Comparison of ENCODE assay signal across 10 cellular contexts in the genomic region with DNA sequence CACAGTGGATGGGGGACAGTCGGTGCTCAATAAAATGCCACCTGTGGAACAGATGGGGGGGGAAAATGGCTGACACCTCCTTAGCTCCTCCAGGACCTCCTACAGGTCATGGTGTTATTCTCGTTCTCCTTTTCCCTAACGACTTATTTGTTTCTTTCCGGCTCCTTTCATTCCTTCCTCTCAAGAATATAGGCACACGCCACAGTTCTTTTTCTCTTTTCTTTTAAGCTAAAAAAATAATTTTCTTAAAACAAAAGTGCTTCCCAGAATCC. TPM values are rescaled to one million over a fixed set of nuclear protein-coding genes. Genes with fewer than 3 reads are reported as not detected.
DNase-seq lines count a peak whose midpoint lies in the region; ATAC-seq and TF ChIP-seq lines count a peak whose summit lies in the region.
"Had no signal": no experiment of that assay in that cellular context is flagged by ENCODE, and none has a peak within 500 bp of the region (broad histone marks: within the 10 kb centered on the region; RNA-seq: fewer than 3 reads in every experiment).

No MANE protein-coding gene starts in this region.

- H3K27ac Mint-ChIP-seq in T-helper 1 cell treated with Interleukin-12 subunit alpha and Interleukin-12 subunit beta and Interleukin-4 antibody, amounts not matched to agents 30 μg/mL and 1 μg/mL, for 36 hours: peak overlapping the region; percentile 90
- peak overlapping the region; percentile 99 for H3K27ac Mint-ChIP-seq in T-helper 17 cell
- peak overlapping the region; percentile 90 for H3K27ac Mint-ChIP-seq in stimulated activated effector memory CD8-positive, alpha-beta T cell treated with anti-CD3 and anti-CD28 coated beads, Interleukin-12 subunit alpha, Interleukin-12 subunit beta, amount 100 ng/mL, for 72 hours

- H3K27me3 Mint-ChIP-seq in T-helper 1 cell treated with Interleukin-12 subunit alpha and Interleukin-12 subunit beta and Interleukin-4 antibody, amounts not matched to agents 30 μg/mL and 1 μg/mL, for 36 hours (ENCODE audit: low read depth): no peaks in the 10 kb centered on the region
- no peaks in the 10 kb centered on the region for H3K27me3 Mint-ChIP-seq in T-helper 17 cell

- TF ChIP-seq EP300 in gastroesophageal sphincter (IDR thresholded peaks at IDR 0.05): no peak

- H3K27me3 ChIP-seq in gastroesophageal sphincter: no peaks in the 10 kb centered on the region
- H3K27me3 ChIP-seq in uterus: no peaks in the 10 kb centered on the region

- peaks cover 10% of the 10 kb centered on the region for H3K36me3 Mint-ChIP-seq in T-helper 1 cell treated with Interleukin-12 subunit alpha and Interleukin-12 subunit beta and Interleukin-4 antibody, amounts not matched to agents 30 μg/mL and 1 μg/mL, for 36 hours (ENCODE audit: low read depth)
- no peaks in the 10 kb centered on the region for H3K36me3 Mint-ChIP-seq in T-helper 17 cell (ENCODE audit: low read depth)
- peaks cover 6% of the 10 kb centered on the region for H3K36me3 Mint-ChIP-seq in stimulated activated effector memory CD8-positive, alpha-beta T cell treated with anti-CD3 and anti-CD28 coated beads, Interleukin-12 subunit alpha, Interleukin-12 subunit beta, amount 100 ng/mL, for 72 hours

- H3K4me1 ChIP-seq in gastroesophageal sphincter (peaks cover 0 to 30% (median 14%) of the 10 kb centered on the region in 3 donors), uterus (peaks cover 3 to 6% of the 10 kb centered on the region in 2 donors)

- intact Hi-C loops in uterus (cut with DNase I; ENCODE audit: low total_unique reads): no loop called here

- H3K4me1 Mint-ChIP-seq in T-helper 1 cell treated with Interleukin-12 subunit alpha and Interleukin-12 subunit beta and Interleukin-4 antibody, amounts not matched to agents 30 μg/mL and 1 μg/mL, for 36 hours (ENCODE audit: low read depth): peaks cover 58% of the 10 kb centered on the region
- H3K4me1 Mint-ChIP-seq in T-helper 17 cell: peaks cover 59% of the 10 kb centered on the region
- peaks cover 63% of the 10 kb centered on the region for H3K4me1 Mint-ChIP-seq in stimulated activated effector memory CD8-positive, alpha-beta T cell treated with anti-CD3 and anti-CD28 coated beads, Interleukin-12 subunit alpha, Interleukin-12 subunit beta, amount 100 ng/mL, for 72 hours

- WGBS in gastroesophageal sphincter (ENCODE audit: low coverage in 1 of 2), 2 donors: 77 to 88% methylated on average over 3 to 5 of the region's 5 CpGs

- H3K4me3 ChIP-seq in gastroesophageal sphincter: no peak overlapping the region
- H3K4me3 ChIP-seq in uterus: no peak overlapping the region

- no peaks in the 10 kb centered on the region for H3K9me3 Mint-ChIP-seq in T-helper 1 cell treated with Interleukin-12 subunit alpha and Interleukin-12 subunit beta and Interleukin-4 antibody, amounts not matched to agents 30 μg/mL and 1 μg/mL, for 36 hours
- no peaks in the 10 kb centered on the region for H3K9me3 Mint-ChIP-seq in stimulated activated effector memory CD8-positive, alpha-beta T cell treated with anti-CD3 and anti-CD28 coated beads, Interleukin-12 subunit alpha, Interleukin-12 subunit beta, amount 100 ng/mL, for 72 hours

- peak overlapping the region; percentile 98 for H3K4me3 Mint-ChIP-seq in T-helper 1 cell treated with Interleukin-12 subunit alpha and Interleukin-12 subunit beta and Interleukin-4 antibody, amounts not matched to agents 30 μg/mL and 1 μg/mL, for 36 hours
- H3K4me3 Mint-ChIP-seq in T-helper 17 cell: peak overlapping the region; percentile 96
- H3K4me3 Mint-ChIP-seq in stimulated activated effector memory CD8-positive, alpha-beta T cell treated with anti-CD3 and anti-CD28 coated beads, Interleukin-12 subunit alpha, Interleukin-12 subunit beta, amount 100 ng/mL, for 72 hours: peak overlapping the region; percentile 93

- no peak for ATAC-seq in T-helper 17 cell
- no peak for ATAC-seq in gastroesophageal sphincter
- ATAC-seq in stimulated activated effector memory CD8-positive, alpha-beta T cell treated with anti-CD3 and anti-CD28 coated beads, Interleukin-12 subunit alpha, Interleukin-12 subunit beta, amount 100 ng/mL, for 72 hours: no peak

- no peak for DNase-seq in T-helper 1 cell
- no peak for DNase-seq in T-helper 17 cell
- DNase-seq in stimulated activated effector memory CD8-positive, alpha-beta T cell treated with anti-CD3 and anti-CD28 coated beads, Interleukin-12 subunit alpha, Interleukin-12 subunit beta, amount 100 ng/mL, for 72 hours (ENCODE audit: low spot score in 2 of 2): no peak
- DNase-seq in anterior cingulate cortex (lab: John Stamatoyannopoulos, UW): no peak
- no peak for DNase-seq in uterus
- DNase-seq in NCI-H2196 (lab: John Stamatoyannopoulos, UW; ENCODE audit: unreplicated experiment): no peak
- DNase-seq: SW 1271 had no signal

- H3K36me3 ChIP-seq in gastroesophageal sphincter: peaks cover 0 to under 1% of the 10 kb centered on the region in 2 donors
- H3K36me3 ChIP-seq in uterus: no peaks in the 10 kb centered on the region

- H3K27ac ChIP-seq in gastroesophageal sphincter (peak overlapping the region in 3 of 4 donors; percentile 87 to 92 (median 90)), uterus (peak overlapping the region in 1 of 2 donors; percentile 86)

- H3K9me3 ChIP-seq in T-helper 17 cell (ENCODE audit: control insufficient read depth, low read length, poor library complexity, severe bottlenecking) (no peaks in the 10 kb centered on the region), gastroesophageal sphincter (no peaks in the 10 kb centered on the region), uterus (no peaks in the 10 kb centered on the region)
- H3K9me3 ChIP-seq: mucosa of descending colon had no signal

- TF ChIP-seq POLR2A in gastroesophageal sphincter (IDR thresholded peaks at IDR 0.05) (no peak), uterus (IDR thresholded peaks at IDR 0.05) (no peak)

- TF ChIP-seq CTCF in gastroesophageal sphincter (IDR thresholded peaks at IDR 0.05): no peak
- TF ChIP-seq CTCF in uterus (IDR thresholded peaks at IDR 0.05): no peak

RNA-seq across cellular contexts. Expression of gene RNASET2, which starts 1.4 kb away (rescaled TPM):
- 100 to 1,000 TPM; 245 to 340 TPM for total RNA-seq in T-helper 17 cell
- 10 to 100 TPM; 18.4 to 46.6 (median 26.2) TPM for total RNA-seq in gastroesophageal sphincter
- total RNA-seq in uterus: 100 to 1,000 TPM in 1 of 4 donors, 10 to 100 TPM in 3; 22.0 to 184 (median 30.3) TPM

RNA-seq across cellular contexts. Expression of gene CEP43, which starts 41.5 kb away (rescaled TPM):
- total RNA-seq in T-helper 17 cell (10 to 100 TPM; 19.8 to 24.0 TPM), gastroesophageal sphincter (10 to 100 TPM; 10.9 to 17.9 (median 11.7) TPM), uterus (10 to 100 TPM in 3 of 4 donors, 1 to 10 TPM in 1; 8.5 to 59.7 (median 37.2) TPM)
